19 cellular contexts compared by ENCODE assay signal in genomic region chr1:166999090-166999489, GRCh38. TPM values are rescaled to one million over a fixed set of nuclear protein-coding genes. Genes with fewer than 3 reads are reported as not detected.
A peak's percentile ranks its signal among the peaks of the same experiment; 100 is the strongest.
DNase-seq lines count a peak whose midpoint lies in the region; ATAC-seq and TF ChIP-seq lines count a peak whose summit lies in the region.
"Had no signal": no experiment of that assay in that cellular context is flagged by ENCODE, and none has a peak within 500 bp of the region (broad histone marks: within the 10 kb centered on the region; RNA-seq: fewer than 3 reads in every experiment).

No MANE protein-coding gene starts in this region.

- no peaks in the 10 kb centered on the region for H3K9me3 ChIP-seq in esophagus muscularis mucosa

- H3K27ac ChIP-seq in esophagus muscularis mucosa (replicated peaks in 1 of 4): no peak overlapping the region
- H3K27ac ChIP-seq: GM23248 had no signal

- WGBS in esophagus muscularis mucosa: 94% methylated on average over 1 of the region's 1 CpG

- TF ChIP-seq EP300 in esophagus muscularis mucosa (IDR thresholded peaks at IDR 0.05): no peak

- intact Hi-C loops in esophagus muscularis mucosa (cut with DNase I): no loop called here

- H3K27me3 ChIP-seq in esophagus muscularis mucosa: no peaks in the 10 kb centered on the region

- DNase-seq in fibroblast of the aortic adventitia (ENCODE audit: low read depth): peak; percentile 68
- DNase-seq in T-helper 9 cell: no peak
- DNase-seq in esophagus muscularis mucosa (ENCODE audit: extremely low spot score): no peak
- DNase-seq: activated T-cell treated with anti-CD3 and anti-CD28 coated beads, Interleukin-2, amount 50 U/mL, for 1 hour; AML-193; amniotic stem cell; GM23248; hippocampal formation; naive thymus-derived CD4-positive, alpha-beta T cell; NCI-H1930; NCI-H526 treated with DMSO at 0.1 percent for 48 hours; stimulated activated CD8-positive, alpha-beta memory T cell treated with anti-CD3 and anti-CD28 coated beads, Interleukin-4, amount 100 ng/mL, for 48 hours had no signal

- TF ChIP-seq POLR2A in esophagus muscularis mucosa (IDR thresholded peaks at IDR 0.05; ENCODE audit: low read depth): no peak

- ATAC-seq in GM18511 (IDR thresholded peaks at IDR 0.05; ENCODE audit: unreplicated experiment) (peak; percentile 28), GM19463 (IDR thresholded peaks at IDR 0.05; ENCODE audit: unreplicated experiment) (peak; percentile 29), HG03280 (IDR thresholded peaks at IDR 0.05; ENCODE audit: unreplicated experiment) (peak; percentile 38), HG02571 (IDR thresholded peaks at IDR 0.05; ENCODE audit: unreplicated experiment) (no peak), GM21381 (IDR thresholded peaks at IDR 0.05; ENCODE audit: unreplicated experiment) (no peak)
- ATAC-seq: esophagus mucosa; naive thymus-derived CD4-positive, alpha-beta T cell; WTC11 had no signal

- no peaks in the 10 kb centered on the region for H3K36me3 ChIP-seq in esophagus muscularis mucosa

- no peaks in the 10 kb centered on the region for H3K4me1 ChIP-seq in esophagus muscularis mucosa

- H3K4me3 ChIP-seq in fibroblast of the aortic adventitia (ENCODE audit: low read depth, low read length) (no peak overlapping the region), esophagus muscularis mucosa (no peak overlapping the region)
- H3K4me3 ChIP-seq: GM23248 had no signal

- TF ChIP-seq CTCF in fibroblast of the aortic adventitia (IDR thresholded peaks at IDR 0.05; ENCODE audit: insufficient read depth, low read length): no peak
- TF ChIP-seq CTCF in esophagus muscularis mucosa (IDR thresholded peaks at IDR 0.05): no peak

RNA-seq across cellular contexts. Expression of gene MAEL, which starts 10.0 kb away (rescaled TPM):
- total RNA-seq in fibroblast of the aortic adventitia (ENCODE audit: low replicate concordance): not detected in 2 replicates
- 1 to 10 TPM in 3 of 4 donors, under 1 TPM in 1; 0.83 to 2.3 (median 1.2) TPM for total RNA-seq in esophagus muscularis mucosa
- total RNA-seq: GM23248; naive thymus-derived CD4-positive, alpha-beta T cell had no signal

RNA-seq across cellular contexts. Expression of gene ILDR2, which starts 23.8 kb away (rescaled TPM):
- 0.09 and 0.25 TPM in 2 replicates for total RNA-seq in fibroblast of the aortic adventitia (ENCODE audit: low replicate concordance)
- total RNA-seq in esophagus muscularis mucosa: 10 to 100 TPM in 2 of 4 donors, 1 to 10 TPM in 2; 5.3 to 13.7 (median 9.4) TPM
- total RNA-seq: GM23248 had no signal

Comparison
In these comparisons a context has a peak if more than half of its experiments do, and no peak if none do; other contexts are left out.
1. ATAC-seq: peak in GM18511 (single experiment), GM19463 (single experiment) and HG03280 (single experiment); none in HG02571 (single experiment) and GM21381 (single experiment).